8 cellular contexts compared by ENCODE assay signal in the genomic region with DNA sequence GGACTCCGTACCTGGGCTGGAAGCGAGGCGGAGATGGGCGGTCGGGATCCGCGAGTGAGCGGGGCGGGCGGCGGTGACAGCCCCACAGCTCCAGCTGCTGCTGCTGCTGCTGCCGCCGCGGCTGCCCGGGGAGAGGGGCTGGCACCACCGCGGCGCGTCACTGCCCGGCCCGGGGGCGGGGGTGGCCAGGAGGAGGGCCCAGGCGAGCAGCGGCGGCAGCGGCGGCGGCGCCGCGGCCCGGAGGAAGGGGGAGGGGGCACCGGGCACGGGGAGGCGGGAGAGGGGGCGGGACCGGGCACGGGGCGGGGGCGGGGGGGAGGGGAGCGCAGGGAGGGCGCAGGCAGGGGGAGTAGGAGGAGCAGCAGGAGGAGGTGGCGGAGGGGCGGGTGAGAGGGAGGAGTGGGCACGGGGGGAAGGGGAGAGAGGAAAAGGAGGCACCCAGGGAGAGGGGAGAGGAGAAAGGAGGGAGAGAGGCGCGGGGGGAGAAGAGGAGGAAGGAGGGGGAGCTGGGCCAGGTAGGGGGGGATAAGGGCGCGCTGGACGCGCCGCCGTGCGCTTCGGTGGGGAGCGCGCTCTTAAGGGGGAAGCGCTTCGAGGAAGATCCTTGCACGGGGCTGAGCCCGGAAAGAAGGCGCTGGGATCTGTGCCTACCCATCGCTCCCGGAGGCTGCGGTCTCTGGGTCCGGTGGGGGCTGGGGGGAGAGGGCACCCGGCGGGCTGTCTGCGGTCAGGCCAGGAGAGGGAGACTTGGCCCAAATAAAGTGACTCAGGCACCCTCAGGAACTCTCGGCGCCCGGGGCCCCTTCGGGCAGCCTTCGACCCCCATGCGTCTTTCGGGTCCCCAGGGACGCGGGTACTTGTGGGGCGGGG.
A peak's percentile ranks its signal among the peaks of the same experiment; 100 is the strongest.
DNase-seq lines count a peak whose midpoint lies in the region; ATAC-seq and TF ChIP-seq lines count a peak whose summit lies in the region.

No MANE protein-coding gene starts in this region.

- peak overlapping the region; percentile 36 for H2AFZ ChIP-seq in ACC112 (ENCODE audit: low read length, unreplicated experiment)

- CTCF ChIA-PET in HEK293 (lab: Yijun Ruan, JAX) = interaction anchor here (0.6 to 1.0 kb wide), 3 partner anchors 16 to 39 kb away, joined by 3 to 4 read pairs (median 3); no protein-coding TSS in a partner anchor

- H3K27ac ChIP-seq in ACC112 (ENCODE audit: low read depth, low read length) = peak overlapping the region; percentile 56; the same call in 1 of the 2 replicates
- H3K27ac ChIP-seq in HEK293 (ENCODE audit: extremely low read depth, low read depth, low read length) = peak overlapping the region; percentile 82; the same call in 1 of the 2 replicates
- H3K27ac ChIP-seq in lung (ENCODE audit: low read depth in 1 of 2, low read length in 1 of 2) = peak overlapping the region in 1 of 2 donors; percentile 65

- H3K79me2 ChIP-seq in ACC112 (ENCODE audit: control insufficient read depth, insufficient read depth, low read length, unreplicated experiment) = no peaks in the 10 kb centered on the region

- peak; percentile 70 for ATAC-seq in lung (ENCODE audit: insufficient read depth, low FRiP score)
- ATAC-seq in HG03095 (IDR thresholded peaks at IDR 0.05; ENCODE audit: unreplicated experiment) = no peak

- 1% methylated on average over 40 to 78 of the region's 79 CpGs for WGBS in lung, 2 donors

- no peaks in the 10 kb centered on the region for H3K36me3 ChIP-seq in ACC112 (ENCODE audit: insufficient read depth, low read length)
- no peaks in the 10 kb centered on the region for H3K36me3 ChIP-seq in HEK293 (ENCODE audit: control insufficient read depth in 2 of 2, insufficient read depth in 1 of 2, low read length in 2 of 2)
- peaks cover 0 to 2% of the 10 kb centered on the region in 2 donors for H3K36me3 ChIP-seq in lung (ENCODE audit: control insufficient read depth in 2 of 2, insufficient read depth in 2 of 2, low read length in 2 of 2)

- peaks cover 5% of the 10 kb centered on the region for H3K4me1 ChIP-seq in ACC112 (ENCODE audit: control insufficient read depth, insufficient read depth, low read length, unreplicated experiment)
- peaks cover 4% of the 10 kb centered on the region; the same call in 1 of the 2 replicates for H3K4me1 ChIP-seq in HEK293 (ENCODE audit: control insufficient read depth, insufficient read depth, low read length)
- peaks cover 2 to 13% of the 10 kb centered on the region in 2 donors for H3K4me1 ChIP-seq in lung (ENCODE audit: control insufficient read depth in 2 of 2, insufficient read depth in 2 of 2, low read length in 2 of 2)

- H3K27me3 ChIP-seq in ACC112 (ENCODE audit: insufficient read depth, low read length) = no peaks in the 10 kb centered on the region
- no peaks in the 10 kb centered on the region for H3K27me3 ChIP-seq in lung (ENCODE audit: control insufficient read depth, insufficient read depth)

- POLR2A ChIA-PET in HEK293 (lab: Yijun Ruan, JAX) = interaction anchor here (0.6 to 2.1 kb wide), 3 partner anchors 39 to 182 kb away, joined by 3 to 11 read pairs (median 4); partner anchors contain the start of gene ASXL1

- TF ChIP-seq CTCF in HEK293 (tag by site-specific recombination; IDR thresholded peaks at IDR 0.05) (peak; percentile 32), lung (IDR thresholded peaks at IDR 0.05; ENCODE audit: control extremely low read depth, extremely low read depth) (no peak)

- DNase-seq in NCI-H526 treated with DMSO at 0.1 percent for 48 hours (lab: John Stamatoyannopoulos, UW) = peak; percentile 78
- peak; percentile 53 to 66 for DNase-seq in activated CD4-positive, alpha-beta T cell treated with anti-CD3 and anti-CD28 coated beads, Interleukin-2, amount 50 U/mL, for 48 hours
- DNase-seq in ecto neural progenitor cell (ENCODE audit: low spot score) = peak; percentile 88
- DNase-seq in lung (ENCODE audit: low spot score) = peak; percentile 62
- peak in 2 of 3 experiments; percentile 27 to 57 for DNase-seq in stimulated activated CD4-positive, alpha-beta T cell treated with anti-CD3 and anti-CD28 coated beads, TNF-alpha, amount 100 ng/mL, for 24 hours (ENCODE audit: low read depth in 3 of 3)

- H3K9me3 ChIP-seq in HEK293 (ENCODE audit: control insufficient read depth, insufficient read depth, low read depth, low read length) (no peaks in the 10 kb centered on the region), lung (ENCODE audit: control insufficient read depth in 2 of 2, insufficient read depth in 1 of 2, low read length in 1 of 2) (no peaks in the 10 kb centered on the region)

- H3K4me3 ChIP-seq in ACC112 (ENCODE audit: low read depth, low read length) = peak overlapping the region; percentile 91
- peak overlapping the region; percentile 72 for H3K4me3 ChIP-seq in HEK293 (ENCODE audit: low read depth, low read length)
- H3K4me3 ChIP-seq in lung = peak overlapping the region; percentile 71

TF ChIP-seq in HEK293, 187 proteins besides CTCF, POLR2A, EP300 and RAD21 (continues in another document):
- TF ChIP-seq ZFP69B (tag by site-specific recombination; IDR thresholded peaks at IDR 0.05) (peak; percentile 81), ZNF830 (tag by site-specific recombination; IDR thresholded peaks at IDR 0.05; ENCODE audit: low read depth) (no peak), ZNF555 (tag by site-specific recombination; conservative IDR thresholded peaks at IDR 0.05) (no peak), ZXDB (tag by site-specific recombination; IDR thresholded peaks at IDR 0.05) (peak; percentile 75), ZNF132 (tag by site-specific recombination; IDR thresholded peaks at IDR 0.05; ENCODE audit: borderline replicate concordance) (no peak), ZNF529 (tag by site-specific recombination; IDR thresholded peaks at IDR 0.05; ENCODE audit: insufficient replicate concordance) (no peak), ZNF335 (tag by site-specific recombination; conservative IDR thresholded peaks at IDR 0.05) (peak; percentile 92), ZNF354C (tag by site-specific recombination; IDR thresholded peaks at IDR 0.05; ENCODE audit: borderline replicate concordance, low read depth) (no peak), SP2 (tag by site-specific recombination; IDR thresholded peaks at IDR 0.05) (no peak), ZNF768 (tag by site-specific recombination; IDR thresholded peaks at IDR 0.05) (no peak), GLIS2 (tag by site-specific recombination; IDR thresholded peaks at IDR 0.05) (peak; percentile 94), ZNF544 (tag by site-specific recombination; IDR thresholded peaks at IDR 0.05) (no peak), GFI1B (tag by site-specific recombination; IDR thresholded peaks at IDR 0.05) (no peak), ZNF394 (tag by site-specific recombination; IDR thresholded peaks at IDR 0.05; ENCODE audit: borderline replicate concordance) (peak; percentile 41), EGR2 (tag by site-specific recombination; IDR thresholded peaks at IDR 0.05; ENCODE audit: low read depth) (no peak; the same call in 1 of the 2 replicates), ZNF211 (tag by site-specific recombination; IDR thresholded peaks at IDR 0.05; ENCODE audit: low read depth) (no peak), ZNF239 (tag by site-specific recombination; IDR thresholded peaks at IDR 0.05) (no peak), RBAK (tag by site-specific recombination; IDR thresholded peaks at IDR 0.05) (no peak), ZBTB10 (tag by site-specific recombination; IDR thresholded peaks at IDR 0.05) (peak; percentile 93), SP3 (tag by site-specific recombination; IDR thresholded peaks at IDR 0.05) (peak; percentile 75), HOXC10 (CRISPR knock-in tag; IDR thresholded peaks at IDR 0.05) (no peak), ZNF623 (tag by site-specific recombination; IDR thresholded peaks at IDR 0.05) (no peak), ZNF704 (tag by site-specific recombination; IDR thresholded peaks at IDR 0.05) (no peak)
